ENCODE assay signal across 28 cellular contexts in the genomic region with DNA sequence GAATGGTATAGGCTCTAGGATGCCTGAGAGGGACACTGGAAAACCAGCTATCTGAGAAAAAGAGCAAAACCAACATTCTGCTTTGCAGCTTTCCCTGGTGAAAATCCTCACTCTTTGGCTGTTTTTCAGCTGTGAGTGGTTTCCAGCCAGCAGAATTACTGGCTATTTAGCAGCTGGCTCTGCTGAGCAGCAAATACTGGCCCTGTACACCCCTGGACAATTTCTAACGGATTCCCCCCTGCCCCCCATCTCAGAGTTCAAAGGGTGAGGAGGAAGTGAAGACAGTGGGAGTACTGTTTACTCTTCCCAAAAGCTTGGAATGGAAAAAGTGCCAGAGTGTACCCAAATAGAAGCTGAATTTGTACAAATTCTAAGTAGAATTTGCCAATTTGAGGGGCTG.
"Had no signal": no experiment of that assay in that cellular context is flagged by ENCODE, and none has a peak within 500 bp of the region (broad histone marks: within the 10 kb centered on the region; RNA-seq: fewer than 3 reads in every experiment).

No MANE protein-coding gene starts in this region.

- H3K4me1 ChIP-seq: neural progenitor cell, parathyroid adenoma, psoas muscle, spleen, suprapubic skin, testis, tibial artery, transverse colon, upper lobe of right lung, uterus had no signal

- H3K4me2 ChIP-seq: neural progenitor cell, smooth muscle cell had no signal

- H3K27me3 ChIP-seq: suprapubic skin, testis, transverse colon, upper lobe of right lung, uterus had no signal

- H2AFZ ChIP-seq: neural progenitor cell, parathyroid adenoma had no signal

- H3K9ac ChIP-seq: neural progenitor cell, parathyroid adenoma had no signal

- H3K79me2 ChIP-seq: parathyroid adenoma had no signal

- H3K9me3 ChIP-seq: neutrophil, psoas muscle, spleen, suprapubic skin, testis, tibial artery, transverse colon, upper lobe of right lung, uterus had no signal

- H3K36me3 ChIP-seq: neural progenitor cell, neutrophil, spleen, suprapubic skin, tibial artery, transverse colon, upper lobe of right lung, uterus had no signal

- H3K27ac ChIP-seq: neural progenitor cell, neutrophil, parathyroid adenoma, psoas muscle, skin epidermis, spleen, suprapubic skin, testis, tibial artery, transverse colon, upper lobe of right lung, uterus had no signal

- ATAC-seq: naive thymus-derived CD4-positive, alpha-beta T cell; natural killer cell; psoas muscle; right cardiac atrium; sciatic nerve; stimulated activated memory B cell treated with anti-CD40 and anti-IgM and Interleukin-4, amounts not matched to agents 10 μg/mL and 1 μg/mL and 100 μg/mL, for 72 hours; stimulated activated naive CD8-positive, alpha-beta T cell treated with anti-CD3 and anti-CD28 coated beads, Interleukin-15, amount 100 ng/mL, for 72 hours; stimulated activated naive CD8-positive, alpha-beta T cell treated with anti-CD3 and anti-CD28 coated beads, Interleukin-15, Interleukin-2, amounts not matched to agents 100 U/mL and 50 U/mL, for 24 hours; upper lobe of right lung had no signal

- DNase-seq: naive thymus-derived CD4-positive, alpha-beta T cell; natural killer cell; nucleus accumbens; psoas muscle; right cardiac atrium; spleen; stimulated activated CD4-positive, alpha-beta T cell treated with anti-CD3 and anti-CD28 coated beads, Interleukin-15, amount 100 ng/mL, for 24 hours; stimulated activated CD4-positive, alpha-beta T cell treated with anti-CD3 and anti-CD28 coated beads, Interleukin-2, amount 100 ng/mL, for 24 hours; stimulated activated CD4-positive, alpha-beta T cell treated with anti-CD3 and anti-CD28 coated beads, Interleukin-2, amount 100 ng/mL, for 48 hours; stimulated activated CD4-positive, alpha-beta T cell treated with anti-CD3 and anti-CD28 coated beads, Interleukin-4, amount 100 ng/mL, for 4 hours; stimulated activated CD8-positive, alpha-beta memory T cell treated with anti-CD3 and anti-CD28 coated beads, Interleukin-4, amount 100 ng/mL, for 48 hours; stimulated activated naive CD4-positive, alpha-beta T cell; stimulated activated naive CD8-positive, alpha-beta T cell treated with anti-CD3 and anti-CD28 coated beads, Interleukin-15, amount 100 ng/mL, for 72 hours; stimulated activated naive CD8-positive, alpha-beta T cell treated with anti-CD3 and anti-CD28 coated beads, Interleukin-15, Interleukin-2, amounts not matched to agents 100 U/mL and 50 U/mL, for 24 hours; substantia nigra; testis; tibial artery; transverse colon; upper lobe of right lung; uterus had no signal

- H3K4me3 ChIP-seq: neural progenitor cell, psoas muscle, skin epidermis, smooth muscle cell, spleen, suprapubic skin, testis, tibial artery, transverse colon, upper lobe of right lung, uterus had no signal
